ENCODE assay signal across 1 cellular context in the genomic region with DNA sequence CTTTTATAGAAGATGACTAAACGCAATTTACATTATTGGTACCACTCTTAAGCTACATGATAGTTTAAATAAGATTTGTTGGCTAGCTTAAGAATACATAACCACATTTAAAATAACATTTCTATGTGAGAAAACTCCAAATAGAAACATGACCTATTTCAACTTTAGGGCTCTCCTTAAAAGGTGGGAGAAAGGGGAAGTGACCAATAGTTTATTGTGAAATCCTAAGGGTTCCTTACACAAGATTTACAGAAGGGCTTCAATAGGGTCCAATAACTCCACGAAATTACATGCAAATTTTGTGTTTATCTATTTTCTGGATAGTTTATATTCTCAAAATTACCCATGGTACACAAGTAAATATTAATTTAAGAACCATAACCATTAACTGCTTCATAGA.
TF ChIP-seq lines count a peak whose summit lies in the region.

No MANE protein-coding gene starts in this region.

TF ChIP-seq in GM12878, 131 proteins besides CTCF, POLR2A, EP300 and RAD21 (continued from another document):
- TF ChIP-seq BCL3 (IDR thresholded peaks at IDR 0.05; ENCODE audit: borderline replicate concordance, insufficient read depth, low read depth, low read length, poor library complexity, severe bottlenecking) = no peak
- peak; percentile 22; the same call in 1 of the 2 replicates for TF ChIP-seq SPI1 (IDR thresholded peaks at IDR 0.05; ENCODE audit: borderline replicate concordance, insufficient read depth, low read depth, low read length)
- no peak for TF ChIP-seq HDAC6 (IDR thresholded peaks at IDR 0.05; ENCODE audit: unreplicated experiment)
- TF ChIP-seq NFXL1 (IDR thresholded peaks at IDR 0.05; ENCODE audit: borderline replicate concordance) = no peak
TF ChIP-seq in GM12878: peak in this region for 1.
